ENCODE assay signal across 11 cellular contexts in genomic region chr16:15855704-15856003, GRCh38.
DNase-seq lines count a peak whose midpoint lies in the region; ATAC-seq, FAIRE-seq and TF ChIP-seq lines count a peak whose summit lies in the region.
"Had no signal": no experiment of that assay in that cellular context is flagged by ENCODE, and none has a peak within 500 bp of the region (broad histone marks: within the 10 kb centered on the region; RNA-seq: fewer than 3 reads in every experiment).

No MANE protein-coding gene starts in this region.

- H3K79me2 ChIP-seq in KMS-11 (ENCODE audit: insufficient read depth, low read depth), result no peaks in the 10 kb centered on the region

- H3K4me1 Mint-ChIP-seq in stimulated activated memory B cell treated with anti-CD40 and anti-IgM and Interleukin-4, amounts not matched to agents 10 μg/mL and 1 μg/mL and 100 μg/mL, for 72 hours, result peaks cover 28% of the 10 kb centered on the region

- H3K9ac ChIP-seq in KMS-11, result no peak overlapping the region

- no peak overlapping the region for H3K27ac ChIP-seq in KMS-11

- no peak for TF ChIP-seq CTCF in KMS-11 (conservative IDR thresholded peaks at IDR 0.05; ENCODE audit: low read depth, low read length)

- H3K27ac Mint-ChIP-seq in stimulated activated memory B cell treated with anti-CD40 and anti-IgM and Interleukin-4, amounts not matched to agents 10 μg/mL and 1 μg/mL and 100 μg/mL, for 72 hours, result no peak overlapping the region
- H3K27ac Mint-ChIP-seq: T-helper 2 cell treated with Interferon-gamma antibody and Interleukin-4, amounts not matched to agents 5 μg/mL and 100 μg/mL, for 36 hours had no signal

- ATAC-seq in GM18870 (IDR thresholded peaks at IDR 0.05; ENCODE audit: unreplicated experiment) (peak; percentile 74), GM21825 (IDR thresholded peaks at IDR 0.05; ENCODE audit: unreplicated experiment) (peak; percentile 71)
- peak; percentile 77 for ATAC-seq in stimulated activated memory B cell treated with anti-CD40 and anti-IgM and Interleukin-4, amounts not matched to agents 10 μg/mL and 1 μg/mL and 100 μg/mL, for 72 hours

- no peak for DNase-seq in erythroblast (lab: John Stamatoyannopoulos, UW)
- no peak for DNase-seq in NCI-H446 (lab: John Stamatoyannopoulos, UW)
- no peak for DNase-seq in NOMO-1 treated with DMSO at 0.1 percent for 48 hours (lab: John Stamatoyannopoulos, UW; ENCODE audit: unreplicated experiment)
- DNase-seq in RCC 7860 (ENCODE audit: low spot score), result no peak
- DNase-seq: activated naive CD4-positive, alpha-beta T cell; NCI-H2107 had no signal

- no peak for TF ChIP-seq POLR2A in erythroblast (IDR thresholded peaks at IDR 0.05; ENCODE audit: low read length)

- H3K4me2 ChIP-seq in KMS-11, result peak overlapping the region; percentile 76

- no peaks in the 10 kb centered on the region for H3K36me3 ChIP-seq in KMS-11 (ENCODE audit: insufficient read depth)

- peak overlapping the region; percentile 34 for H2AFZ ChIP-seq in KMS-11 (ENCODE audit: low read depth)

- H4K20me1 ChIP-seq in KMS-11 (ENCODE audit: insufficient read depth), result no peaks in the 10 kb centered on the region

- H3K27me3 ChIP-seq in KMS-11 (ENCODE audit: insufficient read depth, low read depth), result peaks cover 16% of the 10 kb centered on the region; the same call in 1 of the 2 replicates

- peaks cover 22% of the 10 kb centered on the region for H3K27me3 Mint-ChIP-seq in stimulated activated memory B cell treated with anti-CD40 and anti-IgM and Interleukin-4, amounts not matched to agents 10 μg/mL and 1 μg/mL and 100 μg/mL, for 72 hours

- peak overlapping the region; percentile 57 for H3K4me3 Mint-ChIP-seq in stimulated activated memory B cell treated with anti-CD40 and anti-IgM and Interleukin-4, amounts not matched to agents 10 μg/mL and 1 μg/mL and 100 μg/mL, for 72 hours
- H3K4me3 Mint-ChIP-seq: T-helper 2 cell treated with Interferon-gamma antibody and Interleukin-4, amounts not matched to agents 5 μg/mL and 100 μg/mL, for 36 hours had no signal

- no peaks in the 10 kb centered on the region for H3K36me3 Mint-ChIP-seq in stimulated activated memory B cell treated with anti-CD40 and anti-IgM and Interleukin-4, amounts not matched to agents 10 μg/mL and 1 μg/mL and 100 μg/mL, for 72 hours

- no peak overlapping the region for H3K4me3 ChIP-seq in KMS-11 (IDR thresholded peaks at IDR 0.05; ENCODE audit: insufficient read depth, low read depth, low read length)

- no peak for FAIRE-seq in RCC 7860 (lab: Jason Lieb, UNC)

- peaks cover 29% of the 10 kb centered on the region for H3K4me1 ChIP-seq in KMS-11 (ENCODE audit: low read depth, poor library complexity, severe bottlenecking)

- H3K9me3 Mint-ChIP-seq in stimulated activated memory B cell treated with anti-CD40 and anti-IgM and Interleukin-4, amounts not matched to agents 10 μg/mL and 1 μg/mL and 100 μg/mL, for 72 hours, result no peaks in the 10 kb centered on the region
- H3K9me3 Mint-ChIP-seq: T-helper 2 cell treated with Interferon-gamma antibody and Interleukin-4, amounts not matched to agents 5 μg/mL and 100 μg/mL, for 36 hours had no signal
